Comparison of ENCODE assay signal across 9 cellular contexts in the genomic region with DNA sequence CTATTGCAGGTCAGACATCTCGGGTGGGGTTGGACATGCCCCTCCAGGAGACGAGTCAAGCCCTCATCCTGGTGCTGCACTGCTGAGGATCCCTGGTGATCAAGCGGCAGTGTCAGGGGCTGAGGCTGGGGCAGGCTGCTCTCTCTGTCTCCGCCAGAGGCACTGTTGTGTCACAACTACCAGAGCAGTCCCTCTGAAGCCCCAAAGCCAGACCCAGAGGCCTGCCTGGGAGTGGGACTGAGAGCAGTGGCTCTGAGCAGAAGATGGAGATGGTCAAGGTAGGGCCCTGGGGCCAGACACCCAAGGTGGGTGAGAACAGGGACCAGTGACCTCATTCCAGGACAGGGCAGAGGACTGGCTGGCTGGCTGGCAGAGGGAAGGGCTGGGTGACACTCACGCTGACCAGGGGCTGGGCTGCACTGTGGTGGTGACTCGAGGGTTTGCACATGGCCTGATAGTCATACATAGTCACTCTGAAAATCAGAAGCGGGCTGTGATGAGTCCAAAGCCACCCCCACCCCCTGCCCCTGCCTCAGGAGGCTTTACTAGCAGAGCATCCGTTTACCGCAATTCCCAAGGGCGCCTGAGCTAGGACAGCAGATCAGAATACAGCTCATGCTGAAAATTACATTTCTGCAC. TPM values are rescaled to one million over a fixed set of nuclear protein-coding genes. Genes with fewer than 3 reads are reported as not detected.
DNase-seq lines count a peak whose midpoint lies in the region; ATAC-seq and TF ChIP-seq lines count a peak whose summit lies in the region.
"Had no signal": no experiment of that assay in that cellular context is flagged by ENCODE, and none has a peak within 500 bp of the region (broad histone marks: within the 10 kb centered on the region; RNA-seq: fewer than 3 reads in every experiment).

No MANE protein-coding gene starts in this region.

- no peaks in the 10 kb centered on the region for H3K4me1 ChIP-seq in colonic mucosa

- no peak for ATAC-seq in activated CD4-positive, alpha-beta T cell treated with anti-CD3 and anti-CD28 coated beads for 36 hours

- peak; percentile 31 for TF ChIP-seq CTCF in colonic mucosa (IDR thresholded peaks at IDR 0.05)

- no peaks in the 10 kb centered on the region for H3K27me3 Mint-ChIP-seq in activated CD4-positive, alpha-beta T cell treated with anti-CD3 and anti-CD28 coated beads for 36 hours
- H3K27me3 Mint-ChIP-seq in activated T-helper 2 cell treated with anti-CD3 and anti-CD28 coated beads, Interferon-gamma antibody, Interleukin-2, Interleukin-4, amounts not matched to agents 10 μg/mL and 5 μg/mL and 100 μg/mL, durations not matched to agents 14 hours and 24 hours and 36 hours (ENCODE audit: low read depth) = no peaks in the 10 kb centered on the region

- POLR2A ChIA-PET in activated CD4-positive, alpha-beta T cell treated with anti-CD3 and anti-CD28 coated beads for 36 hours (lab: Charles Lee) = no interaction called here

- intact Hi-C loops in activated CD4-positive, alpha-beta T cell treated with anti-CD3 and anti-CD28 coated beads for 36 hours (cut with DNase I, micrococcal nuclease) = no loop called here
- intact Hi-C loops in colonic mucosa (cut with DNase I) = no loop called here
- intact Hi-C loops in activated T-helper 2 cell treated with anti-CD3 and anti-CD28 coated beads, Interferon-gamma antibody, Interleukin-2, Interleukin-4, amounts not matched to agents 10 μg/mL and 5 μg/mL and 100 μg/mL, durations not matched to agents 14 hours and 24 hours and 36 hours (cut with micrococcal nuclease) = no loop called here

- H3K36me3 ChIP-seq in colonic mucosa = no peaks in the 10 kb centered on the region

- no peak overlapping the region for H3K9ac ChIP-seq in colonic mucosa (ENCODE audit: low read depth in 2 of 2, low read length in 2 of 2)

- peaks cover 9% of the 10 kb centered on the region for H3K4me1 Mint-ChIP-seq in activated CD4-positive, alpha-beta T cell treated with anti-CD3 and anti-CD28 coated beads for 36 hours
- H3K4me1 Mint-ChIP-seq in activated T-helper 2 cell treated with anti-CD3 and anti-CD28 coated beads, Interferon-gamma antibody, Interleukin-2, Interleukin-4, amounts not matched to agents 10 μg/mL and 5 μg/mL and 100 μg/mL, durations not matched to agents 14 hours and 24 hours and 36 hours (ENCODE audit: low read depth) = peaks cover 7% of the 10 kb centered on the region

- peak; percentile 59 for DNase-seq in activated CD4-positive, alpha-beta T cell treated with anti-CD3 and anti-CD28 coated beads for 36 hours
- DNase-seq in activated CD4-positive, alpha-beta T cell treated with anti-CD3 and anti-CD28 coated beads, Interleukin-2, amount 50 U/mL, for 1 hour = no peak
- peak; percentile 43 for DNase-seq in LHCN-M2 (ENCODE audit: low read depth)
- DNase-seq in colonic mucosa = no peak
- peak; percentile 68 for DNase-seq in pons (ENCODE audit: low spot score)
- no peak for DNase-seq in activated T-helper 2 cell treated with anti-CD3 and anti-CD28 coated beads, Interferon-gamma antibody, Interleukin-2, Interleukin-4, amounts not matched to agents 10 μg/mL and 5 μg/mL and 100 μg/mL, durations not matched to agents 14 hours and 24 hours and 36 hours (ENCODE audit: low spot score)
- no peak for DNase-seq in COLO829 (ENCODE audit: low spot score)
- DNase-seq in effector CD8-positive, alpha-beta T cell (lab: John Stamatoyannopoulos, UW) = no peak

- no peaks in the 10 kb centered on the region for H3K9me3 ChIP-seq in colonic mucosa

- no peak overlapping the region for H3K27ac ChIP-seq in colonic mucosa

- H3K4me3 ChIP-seq in colonic mucosa = no peak overlapping the region

- no peaks in the 10 kb centered on the region for H3K27me3 ChIP-seq in colonic mucosa

- H3K9me3 Mint-ChIP-seq in activated CD4-positive, alpha-beta T cell treated with anti-CD3 and anti-CD28 coated beads for 36 hours (ENCODE audit: low read depth) = no peaks in the 10 kb centered on the region
- H3K9me3 Mint-ChIP-seq in activated T-helper 2 cell treated with anti-CD3 and anti-CD28 coated beads, Interferon-gamma antibody, Interleukin-2, Interleukin-4, amounts not matched to agents 10 μg/mL and 5 μg/mL and 100 μg/mL, durations not matched to agents 14 hours and 24 hours and 36 hours = peaks cover 5% of the 10 kb centered on the region

- H3K36me3 Mint-ChIP-seq in activated CD4-positive, alpha-beta T cell treated with anti-CD3 and anti-CD28 coated beads for 36 hours (ENCODE audit: low read depth) = no peaks in the 10 kb centered on the region
- no peaks in the 10 kb centered on the region for H3K36me3 Mint-ChIP-seq in activated T-helper 2 cell treated with anti-CD3 and anti-CD28 coated beads, Interferon-gamma antibody, Interleukin-2, Interleukin-4, amounts not matched to agents 10 μg/mL and 5 μg/mL and 100 μg/mL, durations not matched to agents 14 hours and 24 hours and 36 hours (ENCODE audit: low read depth)

- H3K4me3 Mint-ChIP-seq in activated CD4-positive, alpha-beta T cell treated with anti-CD3 and anti-CD28 coated beads for 36 hours = no peak overlapping the region
- no peak overlapping the region for H3K4me3 Mint-ChIP-seq in activated T-helper 2 cell treated with anti-CD3 and anti-CD28 coated beads, Interferon-gamma antibody, Interleukin-2, Interleukin-4, amounts not matched to agents 10 μg/mL and 5 μg/mL and 100 μg/mL, durations not matched to agents 14 hours and 24 hours and 36 hours (ENCODE audit: low read depth)

- CTCF ChIA-PET in activated CD4-positive, alpha-beta T cell treated with anti-CD3 and anti-CD28 coated beads for 36 hours (lab: Charles Lee) = interaction anchor here (0.7 to 2.3 kb wide), 2 partner anchors 139 to 147 kb away, joined by 3 to 8 read pairs; no protein-coding TSS in a partner anchor

- no peak overlapping the region for H3K27ac Mint-ChIP-seq in activated CD4-positive, alpha-beta T cell treated with anti-CD3 and anti-CD28 coated beads for 36 hours
- H3K27ac Mint-ChIP-seq in activated T-helper 2 cell treated with anti-CD3 and anti-CD28 coated beads, Interferon-gamma antibody, Interleukin-2, Interleukin-4, amounts not matched to agents 10 μg/mL and 5 μg/mL and 100 μg/mL, durations not matched to agents 14 hours and 24 hours and 36 hours = no peak overlapping the region

RNA-seq across cellular contexts. Expression of a gene that starts 19.6 kb away (rescaled TPM):
- not detected for total RNA-seq in activated CD4-positive, alpha-beta T cell treated with anti-CD3 and anti-CD28 coated beads for 36 hours
- total RNA-seq in LHCN-M2 (2014; rRNA removed) (not detected in 2 replicates), colonic mucosa (not detected)
- polyA plus RNA-seq in LHCN-M2 (2012) = not detected
- total RNA-seq in activated T-helper 2 cell treated with anti-CD3 and anti-CD28 coated beads, Interferon-gamma antibody, Interleukin-2, Interleukin-4, amounts not matched to agents 10 μg/mL and 5 μg/mL and 100 μg/mL, durations not matched to agents 14 hours and 24 hours and 36 hours = 0.07 and 0.09 TPM in 2 replicates
- total RNA-seq: T-helper 1 cell treated with Interleukin-12 subunit alpha and Interleukin-12 subunit beta and Interleukin-4 antibody, amounts not matched to agents 30 ng/mL and 1 ng/mL, for 36 hours had no signal

Comparison
In these comparisons a context has a peak if more than half of its experiments do, and no peak if none do; other contexts are left out.
1. DNase-seq: peak in activated CD4-positive, alpha-beta T cell treated with anti-CD3 and anti-CD28 coated beads for 36 hours (single experiment), LHCN-M2 (single experiment) and pons (single experiment); none in activated CD4-positive, alpha-beta T cell treated with anti-CD3 and anti-CD28 coated beads, Interleukin-2, amount 50 U/mL, for 1 hour (single experiment), colonic mucosa (single experiment), activated T-helper 2 cell treated with anti-CD3 and anti-CD28 coated beads, Interferon-gamma antibody, Interleukin-2, Interleukin-4, amounts not matched to agents 10 μg/mL and 5 μg/mL and 100 μg/mL, durations not matched to agents 14 hours and 24 hours and 36 hours (single experiment), COLO829 (single experiment) and effector CD8-positive, alpha-beta T cell (single experiment).